ENCODE assay signal across 25 cellular contexts in the genomic region with DNA sequence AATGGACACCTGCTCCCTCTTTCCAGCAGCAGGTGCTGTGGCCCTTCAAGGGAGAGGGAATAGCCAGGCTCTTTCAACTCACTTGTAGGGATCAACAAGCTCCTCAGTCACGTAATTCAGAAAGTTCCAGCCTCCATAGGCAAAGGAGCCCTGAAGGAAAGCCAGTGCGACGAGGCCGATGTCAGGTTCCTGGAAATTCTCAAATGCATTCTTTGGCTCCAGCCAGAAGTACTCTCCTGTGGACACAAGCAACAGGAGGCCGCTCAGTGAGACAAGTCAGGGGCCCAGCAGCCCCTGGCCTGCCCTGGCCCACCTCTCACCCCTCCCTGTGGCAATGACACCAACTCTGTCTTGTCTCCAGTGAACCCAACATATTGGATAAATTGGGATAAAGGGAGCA. TPM values are rescaled to one million over a fixed set of nuclear protein-coding genes. Genes with fewer than 3 reads are reported as not detected.
DNase-seq lines count a peak whose midpoint lies in the region; ATAC-seq and TF ChIP-seq lines count a peak whose summit lies in the region.
"Had no signal": no experiment of that assay in that cellular context is flagged by ENCODE, and none has a peak within 500 bp of the region (broad histone marks: within the 10 kb centered on the region; RNA-seq: fewer than 3 reads in every experiment).

No MANE protein-coding gene starts in this region.

- H3K36me3 ChIP-seq in esophagus muscularis mucosa: peaks cover 19 to 62% (median 41%) of the 10 kb centered on the region in 4 donors
- H3K36me3 ChIP-seq in gastrocnemius medialis: peaks cover 0 to 57% of the 10 kb centered on the region in 2 donors

- H3K27me3 Mint-ChIP-seq in neural crest cell (ENCODE audit: low read depth) (no peaks in the 10 kb centered on the region), T-cell (peaks cover 0 to 2% of the 10 kb centered on the region in 2 donors)

- in situ Hi-C loops in gastrocnemius medialis (cut with MboI; ENCODE audit: low sequenced_read_pairs in 4 of 4): no loop called here

- TF ChIP-seq CTCF in RWPE1 (conservative IDR thresholded peaks at IDR 0.05; ENCODE audit: low read depth) (no peak), esophagus muscularis mucosa (IDR thresholded peaks at IDR 0.05) (no peak), neural crest cell (conservative IDR thresholded peaks at IDR 0.05) (no peak), gastrocnemius medialis (IDR thresholded peaks at IDR 0.05 in 4 of 5, conservative IDR thresholded peaks at IDR 0.05 in 1 of 5) (no peak)

- no peak for TF ChIP-seq POLR2A in esophagus muscularis mucosa (IDR thresholded peaks at IDR 0.05; ENCODE audit: low read depth)
- TF ChIP-seq POLR2A in gastrocnemius medialis (IDR thresholded peaks at IDR 0.05): no peak

- H3K27me3 ChIP-seq in esophagus muscularis mucosa (no peaks in the 10 kb centered on the region), gastrocnemius medialis (no peaks in the 10 kb centered on the region)

- H3K27ac ChIP-seq in RWPE1 (peak overlapping the region; percentile 93), esophagus muscularis mucosa (replicated peaks in 1 of 4) (peak overlapping the region in 3 of 4 donors; percentile 62 to 94 (median 90)), gastrocnemius medialis (peak overlapping the region; percentile 36 to 97 (median 96))
- H3K27ac ChIP-seq: A549, HL-60, PC-9 had no signal

- intact Hi-C loops in esophagus muscularis mucosa (cut with DNase I) (no loop called here), gastrocnemius medialis (cut with DNase I; ENCODE audit: low total_unique reads) (no loop called here)

- CTCF ChIA-PET in RWPE1 (lab: Yijun Ruan, JAX) (no interaction called here), T-cell (lab: Charles Lee) (no interaction called here)

- H3K4me3 ChIP-seq in esophagus muscularis mucosa (no peak overlapping the region), gastrocnemius medialis (no peak overlapping the region)
- H3K4me3 ChIP-seq: A549, PC-9 had no signal

- H3K36me3 Mint-ChIP-seq in neural crest cell (ENCODE audit: low read depth): no peaks in the 10 kb centered on the region
- no peaks in the 10 kb centered on the region for H3K36me3 Mint-ChIP-seq in T-cell
- H3K36me3 Mint-ChIP-seq: CD4-positive, CD25-positive, alpha-beta regulatory T cell had no signal

- ATAC-seq in gastrocnemius medialis: no peak
- no peak for ATAC-seq in T-cell (replicated peaks in 1 of 4)
- ATAC-seq: A549 had no signal

- no peak for TF ChIP-seq EP300 in esophagus muscularis mucosa (IDR thresholded peaks at IDR 0.05)

- POLR2A ChIA-PET in RWPE1 (lab: Yijun Ruan, JAX; ENCODE audit: low non-redundant PET): no interaction called here
- POLR2A ChIA-PET in T-cell (lab: Charles Lee): no interaction called here

- H3K4me1 Mint-ChIP-seq in neural crest cell (no peaks in the 10 kb centered on the region), T-cell (no peaks in the 10 kb centered on the region)
- H3K4me1 Mint-ChIP-seq: CD4-positive, CD25-positive, alpha-beta regulatory T cell had no signal

- no peak for DNase-seq in RWPE1 (ENCODE audit: low spot score)
- DNase-seq in esophagus muscularis mucosa (ENCODE audit: extremely low spot score): no peak
- no peak for DNase-seq in neural crest cell (ENCODE audit: low read depth, low spot score)
- DNase-seq in gastrocnemius medialis: no peak
- DNase-seq in T-cell: no peak
- DNase-seq in activated gamma-delta T cell treated with Interleukin-2 at 50 U/mL for 16 hours: no peak
- DNase-seq in superior temporal gyrus (ENCODE audit: extremely low spot score): no peak
- no peak for DNase-seq in NCI-H187 treated with DMSO at 0.1 percent for 48 hours (lab: John Stamatoyannopoulos, UW)
- DNase-seq: CD4-positive, CD25-positive, alpha-beta regulatory T cell; EL; GF-D8; HFFc6; KBM-7; NCI-H1092; NCI-H1436 treated with DMSO at 0.1 percent for 48 hours; NCI-H2029; NCI-H226; NCI-H510A treated with DMSO at 0.1 percent for 48 hours; NCI-H748 treated with DMSO at 0.1 percent for 48 hours; PC-9; RPMI8226; SHP77 treated with DMSO at 0.1 percent for 48 hours had no signal

- 85% methylated on average over 5 of the region's 5 CpGs for WGBS in esophagus muscularis mucosa

- H3K9me3 ChIP-seq in esophagus muscularis mucosa (no peaks in the 10 kb centered on the region), gastrocnemius medialis (no peaks in the 10 kb centered on the region)
- H3K9me3 ChIP-seq: A549 had no signal

- H3K27ac Mint-ChIP-seq in neural crest cell (ENCODE audit: unreplicated experiment) (peak overlapping the region; percentile 51), T-cell (no peak overlapping the region)
- H3K27ac Mint-ChIP-seq: HFFc6 had no signal

- H3K4me3 Mint-ChIP-seq in neural crest cell (no peak overlapping the region), T-cell (no peak overlapping the region)
- H3K4me3 Mint-ChIP-seq: CD4-positive, CD25-positive, alpha-beta regulatory T cell; HFFc6 had no signal

- H3K9me3 Mint-ChIP-seq in neural crest cell (no peaks in the 10 kb centered on the region), T-cell (no peaks in the 10 kb centered on the region)
- H3K9me3 Mint-ChIP-seq: CD4-positive, CD25-positive, alpha-beta regulatory T cell; HFFc6 had no signal

- peaks cover 36 to 65% (median 59%) of the 10 kb centered on the region in 4 donors for H3K4me1 ChIP-seq in esophagus muscularis mucosa
- H3K4me1 ChIP-seq in gastrocnemius medialis: peaks cover 34 to 36% of the 10 kb centered on the region in 2 donors

RNA-seq across cellular contexts. Expression of a gene that starts 21.3 kb away (rescaled TPM):
- total RNA-seq in esophagus muscularis mucosa (under 1 TPM in 1 of 4 donors, not detected in 3; 0.57 TPM), neural crest cell (not detected in 2 replicates), gastrocnemius medialis (not detected), T-cell (under 1 TPM; 0.33 to 0.82 (median 0.53) TPM)
- total RNA-seq: CD4-positive, CD25-positive, alpha-beta regulatory T cell; HFFc6; HT-29; PC-9 had no signal

RNA-seq across cellular contexts. Expression of a gene that starts 35.6 kb away (rescaled TPM):
- under 1 TPM in 1 of 4 donors, not detected in 3; 0.19 TPM for total RNA-seq in esophagus muscularis mucosa
- total RNA-seq in neural crest cell: not detected in 2 replicates
- total RNA-seq in gastrocnemius medialis: not detected
- not detected for total RNA-seq in T-cell
- total RNA-seq: CD4-positive, CD25-positive, alpha-beta regulatory T cell; HFFc6; HT-29; PC-9 had no signal

RNA-seq across cellular contexts. Expression of a gene that starts 43.1 kb away (rescaled TPM):
- total RNA-seq in esophagus muscularis mucosa (10 to 100 TPM; 19.5 to 48.3 (median 32.5) TPM), neural crest cell (6.6 and 9.4 TPM in 2 replicates), gastrocnemius medialis (100 to 1,000 TPM in 1 of 4 donors, 10 to 100 TPM in 3; 34.5 to 199 (median 63.7) TPM), T-cell (1 to 10 TPM in 4 of 5 donors, under 1 TPM in 1; 0.33 to 8.1 (median 5.9) TPM)
- total RNA-seq: CD4-positive, CD25-positive, alpha-beta regulatory T cell had no signal

RNA-seq across cellular contexts. Expression of a gene that starts 45.1 kb away (rescaled TPM):
- 10 to 100 TPM; 21.2 to 42.5 (median 34.0) TPM for total RNA-seq in esophagus muscularis mucosa
- 46.1 and 48.6 TPM in 2 replicates for total RNA-seq in neural crest cell
- total RNA-seq in gastrocnemius medialis: 10 to 100 TPM in 3 of 4 donors, 1 to 10 TPM in 1; 9.5 to 28.8 (median 13.8) TPM
- 10 to 100 TPM in 4 of 5 donors, 1 to 10 TPM in 1; 9.5 to 47.7 (median 43.6) TPM for total RNA-seq in T-cell

RNA-seq across cellular contexts. Expression of a gene that starts 45.5 kb away (rescaled TPM):
- total RNA-seq in esophagus muscularis mucosa (100 to 1,000 TPM in 1 of 4 donors, 10 to 100 TPM in 3; 60.1 to 101 (median 89.5) TPM), neural crest cell (350 and 352 TPM in 2 replicates), gastrocnemius medialis (10 to 100 TPM; 61.9 to 74.8 (median 70.6) TPM), T-cell (100 to 1,000 TPM; 277 to 326 (median 290) TPM)
